ENCODE assay signal across 8 cellular contexts in the genomic region with DNA sequence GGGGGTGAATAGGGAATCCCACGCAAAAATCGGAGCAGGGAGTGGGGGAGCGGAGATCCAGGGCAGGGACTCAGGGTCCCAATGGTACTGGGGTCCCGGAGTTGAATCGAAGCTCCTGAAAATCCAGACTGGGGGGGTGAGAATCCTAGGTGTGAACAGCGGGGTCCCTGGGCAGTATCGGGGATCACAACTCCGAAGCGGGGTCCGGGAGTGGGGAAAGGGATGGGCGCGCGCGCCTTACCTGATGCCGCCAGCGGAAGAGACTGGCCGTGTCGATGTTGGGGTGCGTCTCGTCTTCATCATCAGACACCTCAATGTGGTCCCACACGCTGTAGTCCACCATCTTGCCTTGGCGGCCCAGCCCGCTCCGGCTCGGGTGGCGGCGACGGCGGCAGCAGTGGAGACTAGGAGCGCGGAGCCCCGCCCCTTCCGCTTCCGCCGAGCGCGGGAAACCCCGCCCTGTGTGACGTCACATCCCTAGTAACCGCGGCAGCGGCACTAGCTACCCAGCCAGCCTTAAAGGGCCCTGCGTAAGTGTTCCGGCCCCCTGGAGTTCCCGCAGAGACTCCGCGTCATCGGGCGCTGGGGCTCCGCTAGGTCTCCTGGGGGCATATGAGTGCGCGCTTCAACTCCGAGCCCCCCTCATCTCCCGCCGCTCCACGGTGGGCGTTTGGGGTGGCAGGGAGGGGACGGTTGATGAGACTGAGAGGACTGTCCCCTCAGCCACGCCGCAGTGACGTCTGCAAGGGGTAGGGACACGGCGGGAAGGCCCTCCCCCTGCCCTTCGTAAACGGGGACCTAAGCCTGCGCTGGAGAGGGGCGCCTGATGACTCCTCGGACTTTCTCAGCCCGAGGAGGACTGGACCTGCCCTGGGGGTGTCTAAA. TPM values are rescaled to one million over a fixed set of nuclear protein-coding genes. Genes with fewer than 3 reads are reported as not detected.
A peak's percentile ranks its signal among the peaks of the same experiment; 100 is the strongest.
DNase-seq lines count a peak whose midpoint lies in the region; ATAC-seq, FAIRE-seq and TF ChIP-seq lines count a peak whose summit lies in the region.

A gene (minus strand): TSS at position 406 of the 885 bp plus-strand sequence. CDS start 63 bp downstream, at position 343.

- peaks cover 7 to 17% of the 10 kb centered on the region in 2 donors for H3K36me3 Mint-ChIP-seq in activated T-cell treated with anti-CD3 and anti-CD28 coated beads, Interleukin-2, amount 50 U/mL, for 72 hours (ENCODE audit: insufficient read depth in 2 of 2)
- no peaks in the 10 kb centered on the region for H3K36me3 Mint-ChIP-seq in naive B cell
- peaks cover 78% of the 10 kb centered on the region for H3K36me3 Mint-ChIP-seq in stimulated activated effector memory CD8-positive, alpha-beta T cell treated with anti-CD3 and anti-CD28 coated beads, Interleukin-12 subunit alpha, Interleukin-12 subunit beta, amount 100 ng/mL, for 72 hours

- no peak for TF ChIP-seq CTCF in esophagus squamous epithelium (IDR thresholded peaks at IDR 0.05)

- no peaks in the 10 kb centered on the region for H3K9me3 Mint-ChIP-seq in activated T-cell treated with anti-CD3 and anti-CD28 coated beads, Interleukin-2, amount 50 U/mL, for 72 hours
- no peaks in the 10 kb centered on the region for H3K9me3 Mint-ChIP-seq in naive B cell
- H3K9me3 Mint-ChIP-seq in stimulated activated effector memory CD8-positive, alpha-beta T cell treated with anti-CD3 and anti-CD28 coated beads, Interleukin-12 subunit alpha, Interleukin-12 subunit beta, amount 100 ng/mL, for 72 hours, result no peaks in the 10 kb centered on the region

- H3K36me3 ChIP-seq in Karpas-422 (ENCODE audit: insufficient read depth, low read length) (peaks cover 4% of the 10 kb centered on the region), esophagus squamous epithelium (peaks cover 0 to 20% (median 0%) of the 10 kb centered on the region in 3 donors)

- intact Hi-C loops in esophagus squamous epithelium (cut with DNase I), result loop anchor here (10.0 kb wide), 1 partner anchor 171 kb away; no protein-coding TSS in a partner anchor

- H3K4me3 ChIP-seq in Karpas-422 (ENCODE audit: low read length) (peak within 1 kb of the TSS; percentile 100), esophagus squamous epithelium (peak within 1 kb of the TSS; percentile 67 to 93 (median 70))

- H3K27me3 Mint-ChIP-seq in activated T-cell treated with anti-CD3 and anti-CD28 coated beads, Interleukin-2, amount 50 U/mL, for 72 hours (ENCODE audit: low read depth), result no peaks in the 10 kb centered on the region
- no peaks in the 10 kb centered on the region for H3K27me3 Mint-ChIP-seq in naive B cell

- WGBS in esophagus squamous epithelium, 2 donors, result 0% methylated on average over 9 to 12 of the region's 69 CpGs

- DNase-seq in DMS79 (lab: John Stamatoyannopoulos, UW) (peak; percentile 78), Karpas-422 (peak; percentile 99), RCC 7860 (ENCODE audit: low spot score) (peak; percentile 89), esophagus squamous epithelium (lab: John Stamatoyannopoulos, UW) (peak; percentile 63), naive B cell (peak; percentile 99)
- peak; percentile 99 for DNase-seq in activated T-cell treated with anti-CD3 and anti-CD28 coated beads, Interleukin-2, amount 50 U/mL, for 72 hours
- peak; percentile 96 to 99 for DNase-seq in stimulated activated effector memory CD8-positive, alpha-beta T cell treated with anti-CD3 and anti-CD28 coated beads, Interleukin-12 subunit alpha, Interleukin-12 subunit beta, amount 100 ng/mL, for 72 hours (ENCODE audit: low spot score in 2 of 2)

- peak in 3 of 4 donors; percentile 17 to 86 (median 75) for TF ChIP-seq POLR2A in esophagus squamous epithelium (IDR thresholded peaks at IDR 0.05)

- H3K4me1 Mint-ChIP-seq in activated T-cell treated with anti-CD3 and anti-CD28 coated beads, Interleukin-2, amount 50 U/mL, for 72 hours (ENCODE audit: low read depth), result peaks cover 67% of the 10 kb centered on the region
- H3K4me1 Mint-ChIP-seq in naive B cell, result peaks cover 56 to 86% (median 79%) of the 10 kb centered on the region in 3 donors
- peaks cover 66% of the 10 kb centered on the region for H3K4me1 Mint-ChIP-seq in stimulated activated effector memory CD8-positive, alpha-beta T cell treated with anti-CD3 and anti-CD28 coated beads, Interleukin-12 subunit alpha, Interleukin-12 subunit beta, amount 100 ng/mL, for 72 hours

- H3K27ac ChIP-seq in Karpas-422 (ENCODE audit: low read length) (peak within 1 kb of the TSS; percentile 32), esophagus squamous epithelium (peak within 1 kb of the TSS; percentile 74 to 90 (median 86))

- H3K79me2 ChIP-seq in Karpas-422 (ENCODE audit: low read length), result peaks cover 44% of the 10 kb centered on the region

- H2AFZ ChIP-seq in Karpas-422 (ENCODE audit: low read length), result peak within 1 kb of the TSS; percentile 93

- H3K9me3 ChIP-seq in Karpas-422 (ENCODE audit: low read length), result no peaks in the 10 kb centered on the region
- H3K9me3 ChIP-seq in esophagus squamous epithelium, result no peaks in the 10 kb centered on the region

- peak within 1 kb of the TSS; percentile 92 to 98 for H3K4me3 Mint-ChIP-seq in activated T-cell treated with anti-CD3 and anti-CD28 coated beads, Interleukin-2, amount 50 U/mL, for 72 hours
- peak within 1 kb of the TSS; percentile 95 to 99 (median 96) for H3K4me3 Mint-ChIP-seq in naive B cell
- H3K4me3 Mint-ChIP-seq in stimulated activated effector memory CD8-positive, alpha-beta T cell treated with anti-CD3 and anti-CD28 coated beads, Interleukin-12 subunit alpha, Interleukin-12 subunit beta, amount 100 ng/mL, for 72 hours, result peak within 1 kb of the TSS; percentile 96

- H4K20me1 ChIP-seq in Karpas-422 (ENCODE audit: insufficient read depth, low read depth, low read length), result peaks cover 23% of the 10 kb centered on the region

- H3K27me3 ChIP-seq in Karpas-422 (ENCODE audit: low read length) (no peaks in the 10 kb centered on the region), esophagus squamous epithelium (peaks cover 0 to 43% (median 2%) of the 10 kb centered on the region in 4 donors)

- FAIRE-seq in RCC 7860 (lab: Jason Lieb, UNC), result no peak

- H3K4me1 ChIP-seq in Karpas-422 (ENCODE audit: low read length), result peaks cover 29% of the 10 kb centered on the region
- H3K4me1 ChIP-seq in esophagus squamous epithelium, result peaks cover 27 to 92% (median 37%) of the 10 kb centered on the region in 3 donors

- H3K4me2 ChIP-seq in Karpas-422 (ENCODE audit: low read depth, low read length, poor library complexity, severe bottlenecking), result peak within 1 kb of the TSS; percentile 95

- peak within 1 kb of the TSS; percentile 100 for H3K9ac ChIP-seq in Karpas-422 (ENCODE audit: low read length)

- H3K27ac Mint-ChIP-seq in activated T-cell treated with anti-CD3 and anti-CD28 coated beads, Interleukin-2, amount 50 U/mL, for 72 hours, result peak within 1 kb of the TSS; percentile 96
- peak within 1 kb of the TSS; percentile 99 to 100 (median 100) for H3K27ac Mint-ChIP-seq in naive B cell
- H3K27ac Mint-ChIP-seq in stimulated activated effector memory CD8-positive, alpha-beta T cell treated with anti-CD3 and anti-CD28 coated beads, Interleukin-12 subunit alpha, Interleukin-12 subunit beta, amount 100 ng/mL, for 72 hours, result peak within 1 kb of the TSS; percentile 94

- H3K9me2 ChIP-seq in Karpas-422 (replicated peaks; ENCODE audit: insufficient read depth, low read length), result no peaks in the 10 kb centered on the region

- peak; percentile 71 for ATAC-seq in GM21786 (IDR thresholded peaks at IDR 0.05; ENCODE audit: unreplicated experiment)
- peak; percentile 80 to 84 for ATAC-seq in activated T-cell treated with anti-CD3 and anti-CD28 coated beads, Interleukin-2, amount 50 U/mL, for 72 hours (replicated peaks in 1 of 2)
- ATAC-seq in naive B cell (ENCODE audit: low read depth in 2 of 2), result peak; percentile 77
- peak; percentile 83 for ATAC-seq in stimulated activated effector memory CD8-positive, alpha-beta T cell treated with anti-CD3 and anti-CD28 coated beads, Interleukin-12 subunit alpha, Interleukin-12 subunit beta, amount 100 ng/mL, for 72 hours

RNA-seq across cellular contexts. Expression of the gene that starts here (rescaled TPM):
- total RNA-seq in Karpas-422 (2014; rRNA removed; shearing (Covaris generic); ENCODE audit: low replicate concordance), result 86.3 and 225 TPM in 2 replicates
- 100 to 1,000 TPM; 128 to 137 TPM for total RNA-seq in activated T-cell treated with anti-CD3 and anti-CD28 coated beads, Interleukin-2, amount 50 U/mL, for 72 hours
- total RNA-seq in esophagus squamous epithelium, result 100 to 1,000 TPM; 128 to 171 (median 152) TPM
- polyA plus RNA-seq in naive B cell (ENCODE audit: low read depth in 6 of 6), result 10 to 100 TPM; 43.9 to 73.1 (median 53.9) TPM

Comparison
In these comparisons a context has a peak if more than half of its experiments do, and no peak if none do; other contexts are left out.
1. Peak in every context shown above with its lines: DNase-seq, ATAC-seq, H3K4me3 ChIP-seq and H3K27ac ChIP-seq.